In the genomic region with DNA sequence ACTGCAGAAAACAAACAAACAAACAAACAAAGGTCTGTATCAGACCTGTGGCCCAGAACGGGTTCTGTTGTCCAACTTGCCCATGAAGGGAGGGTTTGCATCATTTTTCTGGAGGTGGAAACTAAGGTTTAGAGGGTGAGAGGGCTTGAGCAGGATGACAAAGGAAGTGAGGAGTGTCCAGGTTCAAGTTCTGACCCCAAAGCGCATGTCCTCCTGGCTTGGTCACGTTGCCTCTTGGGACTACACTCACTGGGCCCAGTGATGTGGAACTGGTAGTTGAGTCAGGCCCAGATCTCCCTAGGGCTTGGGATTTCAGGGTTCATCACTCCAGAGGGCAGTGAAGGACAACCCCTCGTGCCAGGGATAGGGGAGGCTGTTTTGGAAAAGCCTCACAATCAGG, we compare ENCODE assay signal across 1 cellular context.
TF ChIP-seq lines count a peak whose summit lies in the region.

No MANE protein-coding gene starts in this region.

TF ChIP-seq in HCT116, 20 proteins besides CTCF, POLR2A, EP300 and RAD21 (continued from another document):
- TF ChIP-seq, protein P1, sequence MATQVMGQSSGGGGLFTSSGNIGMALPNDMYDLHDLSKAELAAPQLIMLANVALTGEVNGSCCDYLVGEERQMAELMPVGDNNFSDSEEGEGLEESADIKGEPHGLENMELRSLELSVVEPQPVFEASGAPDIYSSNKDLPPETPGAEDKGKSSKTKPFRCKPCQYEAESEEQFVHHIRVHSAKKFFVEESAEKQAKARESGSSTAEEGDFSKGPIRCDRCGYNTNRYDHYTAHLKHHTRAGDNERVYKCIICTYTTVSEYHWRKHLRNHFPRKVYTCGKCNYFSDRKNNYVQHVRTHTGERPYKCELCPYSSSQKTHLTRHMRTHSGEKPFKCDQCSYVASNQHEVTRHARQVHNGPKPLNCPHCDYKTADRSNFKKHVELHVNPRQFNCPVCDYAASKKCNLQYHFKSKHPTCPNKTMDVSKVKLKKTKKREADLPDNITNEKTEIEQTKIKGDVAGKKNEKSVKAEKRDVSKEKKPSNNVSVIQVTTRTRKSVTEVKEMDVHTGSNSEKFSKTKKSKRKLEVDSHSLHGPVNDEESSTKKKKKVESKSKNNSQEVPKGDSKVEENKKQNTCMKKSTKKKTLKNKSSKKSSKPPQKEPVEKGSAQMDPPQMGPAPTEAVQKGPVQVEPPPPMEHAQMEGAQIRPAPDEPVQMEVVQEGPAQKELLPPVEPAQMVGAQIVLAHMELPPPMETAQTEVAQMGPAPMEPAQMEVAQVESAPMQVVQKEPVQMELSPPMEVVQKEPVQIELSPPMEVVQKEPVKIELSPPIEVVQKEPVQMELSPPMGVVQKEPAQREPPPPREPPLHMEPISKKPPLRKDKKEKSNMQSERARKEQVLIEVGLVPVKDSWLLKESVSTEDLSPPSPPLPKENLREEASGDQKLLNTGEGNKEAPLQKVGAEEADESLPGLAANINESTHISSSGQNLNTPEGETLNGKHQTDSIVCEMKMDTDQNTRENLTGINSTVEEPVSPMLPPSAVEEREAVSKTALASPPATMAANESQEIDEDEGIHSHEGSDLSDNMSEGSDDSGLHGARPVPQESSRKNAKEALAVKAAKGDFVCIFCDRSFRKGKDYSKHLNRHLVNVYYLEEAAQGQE (IDR thresholded peaks at IDR 0.05; ENCODE audit: low read depth) = no peak
- TF ChIP-seq EZH2phosphoT487 (IDR thresholded peaks at IDR 0.05; ENCODE audit: borderline replicate concordance) (no peak), CEBPB (IDR thresholded peaks at IDR 0.05; ENCODE audit: low read depth) (no peak), ZNF274 (IDR thresholded peaks at IDR 0.05; ENCODE audit: low read depth, low read length) (no peak), EZH2 (IDR thresholded peaks at IDR 0.05) (no peak), CBX3 (IDR thresholded peaks at IDR 0.05; ENCODE audit: low read depth) (no peak), TCF7L2 (IDR thresholded peaks at IDR 0.05; ENCODE audit: borderline replicate concordance, extremely low read depth, insufficient read depth, insufficient read length) (no peak), SRF (IDR thresholded peaks at IDR 0.05; ENCODE audit: low read depth) (no peak)
